Comparison of ENCODE assay signal across 24 cellular contexts in genomic region chr2:147027451-147027850, GRCh38.
"Had no signal": no experiment of that assay in that cellular context is flagged by ENCODE, and none has a peak within 500 bp of the region (broad histone marks: within the 10 kb centered on the region; RNA-seq: fewer than 3 reads in every experiment).

No MANE protein-coding gene starts in this region.

- H3K27me3 Mint-ChIP-seq: activated naive CD8-positive, alpha-beta T cell treated with anti-CD3 and anti-CD28 coated beads, Interleukin-2, amount 50 U/mL, for 24 hours had no signal

- H3K4me3 Mint-ChIP-seq: activated B cell treated with CpG ODN at 0.5 μM for 24 hours; activated CD8-positive, alpha-beta T cell treated with anti-CD3 and anti-CD28 coated beads for 36 hours; activated naive CD4-positive, alpha-beta T cell treated with anti-CD3 and anti-CD28 coated beads, Interleukin-2, amount 50 U/mL, for 24 hours; activated naive CD8-positive, alpha-beta T cell treated with anti-CD3 and anti-CD28 coated beads, Interleukin-2, amount 50 U/mL, for 24 hours; natural killer cell treated with Interleukin-12 subunit alpha and Interleukin-12 subunit beta and Interleukin-15 and Interleukin-18, amount 100 ng/mL, for 72 hours; T-helper 2 cell treated with Interferon-gamma antibody and Interleukin-4, amounts not matched to agents 5 μg/mL and 100 μg/mL, for 36 hours had no signal

- H3K4me3 ChIP-seq: heart right ventricle, lower lobe of right lung, right lobe of liver, suprapubic skin, tibial artery, upper lobe of right lung had no signal

- H3K9me3 ChIP-seq: lower lobe of right lung, right lobe of liver, suprapubic skin, upper lobe of right lung had no signal

- H3K36me3 ChIP-seq: heart right ventricle, lower lobe of right lung, right lobe of liver, suprapubic skin, tibial artery, upper lobe of right lung had no signal

- H3K27ac Mint-ChIP-seq: activated B cell treated with CpG ODN at 0.5 μM for 24 hours; activated CD8-positive, alpha-beta T cell treated with anti-CD3 and anti-CD28 coated beads for 36 hours; activated naive CD4-positive, alpha-beta T cell treated with anti-CD3 and anti-CD28 coated beads, Interleukin-2, amount 50 U/mL, for 24 hours; activated naive CD8-positive, alpha-beta T cell treated with anti-CD3 and anti-CD28 coated beads, Interleukin-2, amount 50 U/mL, for 24 hours; activated T-helper 2 cell treated with anti-CD3 and anti-CD28 coated beads, Interferon-gamma antibody, Interleukin-2, Interleukin-4, amounts not matched to agents 10 μg/mL and 5 μg/mL and 100 μg/mL, durations not matched to agents 14 hours and 24 hours and 36 hours; natural killer cell treated with Interleukin-12 subunit alpha and Interleukin-12 subunit beta and Interleukin-15 and Interleukin-18, amount 100 ng/mL, for 72 hours; T-helper 2 cell treated with Interferon-gamma antibody and Interleukin-4, amounts not matched to agents 5 μg/mL and 100 μg/mL, for 36 hours had no signal

- H3K4me1 Mint-ChIP-seq: activated B cell treated with CpG ODN at 0.5 μM for 24 hours; activated naive CD4-positive, alpha-beta T cell treated with anti-CD3 and anti-CD28 coated beads, Interleukin-2, amount 50 U/mL, for 24 hours; activated naive CD8-positive, alpha-beta T cell treated with anti-CD3 and anti-CD28 coated beads, Interleukin-2, amount 50 U/mL, for 24 hours had no signal

- H3K4me1 ChIP-seq: right lobe of liver had no signal

- H3K27ac ChIP-seq: heart right ventricle, lower lobe of right lung, right lobe of liver, suprapubic skin, tibial artery had no signal

- H3K27me3 ChIP-seq: right lobe of liver, suprapubic skin, tibial artery, upper lobe of right lung had no signal

- DNase-seq: activated B cell treated with CpG ODN at 0.5 μM for 24 hours; activated CD4-positive, alpha-beta T cell treated with anti-CD3 and anti-CD28 coated beads, Interleukin-2, amount 50 U/mL, for 1 hour; activated CD8-positive, alpha-beta T cell treated with anti-CD3 and anti-CD28 coated beads for 36 hours; activated naive CD8-positive, alpha-beta T cell treated with anti-CD3 and anti-CD28 coated beads, Interleukin-2, amount 50 U/mL, for 24 hours; activated T-cell treated with anti-CD3 and anti-CD28 coated beads, Interleukin-2, amount 50 U/mL, for 48 hours; anterior cingulate cortex; effector CD8-positive, alpha-beta T cell; erythroblast; foreskin melanocyte; heart right ventricle; lower lobe of right lung; mesendoderm; right lobe of liver; small intestine; stimulated activated CD4-positive, alpha-beta T cell treated with anti-CD3 and anti-CD28 coated beads, Interleukin-1b, Interleukin-23, amount 100 ng/mL, for 48 hours; stimulated activated naive CD4-positive, alpha-beta T cell; T-helper 1 cell; tibial artery; upper lobe of right lung had no signal
